In the genomic region with DNA sequence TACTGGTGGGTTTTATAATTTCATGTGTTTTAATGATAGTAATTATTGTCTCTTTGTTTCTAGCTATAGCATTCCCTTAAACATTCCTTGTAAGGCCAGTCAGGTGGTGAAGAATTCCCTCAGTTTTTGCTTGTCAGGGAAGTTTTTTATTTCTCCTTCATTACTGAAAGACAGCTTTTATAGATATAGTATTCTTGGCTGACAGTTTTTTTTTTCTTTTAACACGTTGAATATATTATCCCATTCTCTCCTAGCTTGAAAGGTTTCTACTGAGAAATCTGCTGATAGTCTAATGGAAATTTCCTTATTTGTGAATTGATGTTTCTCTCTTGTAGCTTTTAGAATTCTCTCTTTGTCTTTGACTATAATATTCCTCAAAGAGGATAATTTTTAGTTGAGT, we compare ENCODE assay signal across 35 cellular contexts.
"Had no signal": no experiment of that assay in that cellular context is flagged by ENCODE, and none has a peak within 500 bp of the region (broad histone marks: within the 10 kb centered on the region; RNA-seq: fewer than 3 reads in every experiment).

No MANE protein-coding gene starts in this region.

- DNase-seq: Karpas-422, Kasumi-1, MG63, MM.1S, MV-4-11, NCI-H1048, NCI-H1092, NCI-H1092 treated with DMSO at 0.1 percent for 48 hours, NCI-H1105, NCI-H1105 treated with DMSO at 0.1 percent for 48 hours, NCI-H1417, NCI-H1417 treated with DMSO at 0.1 percent for 48 hours, NCI-H1436, NCI-H1436 treated with DMSO at 0.1 percent for 48 hours, NCI-H146, NCI-H1694, NCI-H1694 treated with DMSO at 0.1 percent for 48 hours, NCI-H187, NCI-H187 treated with DMSO at 0.1 percent for 48 hours, NCI-H1930, NCI-H2029, NCI-H2029 treated with DMSO at 0.1 percent for 48 hours, NCI-H2081, NCI-H2081 treated with DMSO at 0.1 percent for 48 hours, NCI-H2107, NCI-H2171, NCI-H2171 treated with DMSO at 0.1 percent for 48 hours, NCI-H2227 treated with DMSO at 0.1 percent for 48 hours, NCI-H226, NCI-H345, NCI-H446, NCI-H446 treated with DMSO at 0.1 percent for 48 hours, NCI-H510A, NCI-H510A treated with DMSO at 0.1 percent for 48 hours, NCI-H524 had no signal

- H3K36me3 ChIP-seq: MG63 had no signal

- H3K4me3 ChIP-seq: MG63 had no signal
